8 cellular contexts compared by ENCODE assay signal in the genomic region with DNA sequence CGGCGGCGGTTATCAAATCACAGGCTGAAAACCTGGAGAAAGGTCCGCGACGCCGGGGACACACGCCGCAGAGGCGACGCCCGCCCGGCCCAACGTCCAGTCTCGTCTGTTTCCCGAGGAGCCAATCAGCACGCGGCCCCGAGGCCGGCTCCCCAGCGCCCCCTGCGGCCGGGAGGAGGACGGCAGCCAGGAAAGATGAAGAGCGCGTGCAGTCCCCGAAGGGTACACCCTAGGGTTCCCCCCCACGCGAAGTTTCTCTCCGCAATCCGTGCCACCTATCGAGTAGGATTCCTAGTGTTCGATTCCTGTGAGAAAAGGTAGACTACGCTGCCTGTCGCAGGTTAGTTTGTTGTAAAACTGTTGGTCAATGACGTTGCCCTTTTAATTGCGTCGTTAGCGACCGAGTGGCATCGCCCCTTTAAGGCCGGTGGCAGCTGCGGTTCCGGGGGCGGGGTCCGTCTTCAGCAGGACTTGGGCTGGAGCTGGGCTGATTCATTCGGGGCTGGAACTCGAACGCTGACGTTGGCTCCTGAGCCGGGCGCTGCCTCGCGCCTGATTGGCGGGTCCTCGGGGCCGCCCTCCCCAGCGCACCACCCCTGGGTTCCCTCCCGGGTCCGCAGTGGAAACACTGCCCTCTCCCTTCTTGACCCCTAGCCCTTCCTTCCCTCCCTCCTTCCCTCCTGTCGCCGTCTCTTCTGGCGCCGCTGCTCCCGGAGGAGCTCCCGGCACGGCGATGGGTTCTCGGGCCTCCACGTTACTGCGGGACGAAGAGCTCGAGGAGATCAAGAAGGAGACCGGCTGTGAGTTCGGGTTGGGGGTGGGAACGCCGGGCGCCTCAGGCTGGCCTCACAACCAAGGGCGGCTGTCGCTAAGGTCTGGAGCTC. TPM values are rescaled to one million over a fixed set of nuclear protein-coding genes. Genes with fewer than 3 reads are reported as not detected.
DNase-seq lines count a peak whose midpoint lies in the region; ATAC-seq and TF ChIP-seq lines count a peak whose summit lies in the region.

A gene (plus strand): TSS at position 619 of the 884 bp plus-strand sequence. CDS start 115 bp downstream, at position 734.
A gene with protein sequence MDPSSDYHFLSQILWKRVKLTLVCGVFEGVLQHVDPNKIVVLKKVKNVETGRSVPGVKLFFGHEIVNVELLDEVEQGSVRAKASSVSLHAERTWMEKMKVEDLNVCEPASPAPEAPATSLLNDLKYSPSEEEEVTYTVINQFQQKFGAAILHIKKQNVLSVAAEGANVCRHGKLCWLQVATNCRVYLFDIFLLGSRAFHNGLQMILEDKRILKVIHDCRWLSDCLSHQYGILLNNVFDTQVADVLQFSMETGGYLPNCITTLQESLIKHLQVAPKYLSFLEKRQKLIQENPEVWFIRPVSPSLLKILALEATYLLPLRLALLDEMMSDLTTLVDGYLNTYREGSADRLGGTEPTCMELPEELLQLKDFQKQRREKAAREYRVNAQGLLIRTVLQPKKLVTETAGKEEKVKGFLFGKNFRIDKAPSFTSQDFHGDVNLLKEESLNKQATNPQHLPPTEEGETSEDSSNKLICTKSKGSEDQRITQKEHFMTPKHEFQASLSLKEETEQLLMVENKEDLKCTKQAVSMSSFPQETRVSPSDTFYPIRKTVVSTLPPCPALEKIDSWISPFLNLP (minus strand): TSS at position 108 of the 884 bp plus-strand sequence. CDS start 4,182 bp downstream, outside the sequence.

- TF ChIP-seq CTCF in BJ (IDR thresholded peaks at IDR 0.05; ENCODE audit: insufficient read depth, low read depth, low read length), result peak; percentile 99
- peak; percentile 90 for TF ChIP-seq CTCF in choroid plexus epithelial cell (conservative IDR thresholded peaks at IDR 0.05; ENCODE audit: low read depth, low read length)
- TF ChIP-seq CTCF in kidney epithelial cell (IDR thresholded peaks at IDR 0.05; ENCODE audit: insufficient read depth, low read length, poor library complexity, severe bottlenecking), result peak; percentile 93

- CTCF ChIA-PET in BJ (lab: Yijun Ruan, JAX), result interaction anchor here (0.6 to 1.9 kb wide), 17 partner anchors 9 to 1875 kb away, joined by 3 to 10 read pairs (median 4); a partner anchor contains a TSS

- no peaks in the 10 kb centered on the region for H3K27me3 ChIP-seq in BJ (ENCODE audit: control insufficient read depth, insufficient read depth, low read length)
- no peaks in the 10 kb centered on the region for H3K27me3 ChIP-seq in kidney epithelial cell (ENCODE audit: control insufficient read depth, insufficient read depth, low read length)

- H3K4me3 ChIP-seq in BJ (ENCODE audit: low read depth, low read length), result peak within 1 kb of the TSS; percentile 90
- H3K4me3 ChIP-seq in choroid plexus epithelial cell (ENCODE audit: low read depth, low read length), result peak within 1 kb of the TSS; percentile 99
- peak within 1 kb of the TSS; percentile 87 for H3K4me3 ChIP-seq in kidney epithelial cell (ENCODE audit: low read depth, low read length)

- H3K36me3 ChIP-seq in BJ (ENCODE audit: control insufficient read depth, insufficient read depth, low read length), result no peaks in the 10 kb centered on the region
- no peaks in the 10 kb centered on the region for H3K36me3 ChIP-seq in kidney epithelial cell (ENCODE audit: control insufficient read depth, insufficient read depth, low read length)

- DNase-seq in BJ (ENCODE audit: low read depth) (peak; percentile 84), GM19238 (ENCODE audit: insufficient read length, low spot score) (peak; percentile 95), NCI-H510A (lab: John Stamatoyannopoulos, UW) (peak; percentile 92), choroid plexus epithelial cell (ENCODE audit: low read depth) (peak; percentile 99), kidney epithelial cell (ENCODE audit: low read depth) (peak; percentile 94)
- DNase-seq in activated CD4-positive, alpha-beta T cell treated with anti-CD3 and anti-CD28 coated beads for 24 hours (ENCODE audit: low read depth in 2 of 2), result peak; percentile 97
- peak; percentile 99 for DNase-seq in stimulated activated CD4-positive, alpha-beta T cell treated with anti-CD3 and anti-CD28 coated beads, Interleukin-15, amount 100 ng/mL, for 24 hours

- ATAC-seq in HG03439 (IDR thresholded peaks at IDR 0.05; ENCODE audit: unreplicated experiment), result peak; percentile 92

- POLR2A ChIA-PET in BJ (lab: Charles Lee), result interaction anchor here (0.6 to 0.9 kb wide), 2 partner anchors 245 to 262 kb away, joined by 3 to 20 read pairs; no protein-coding TSS in a partner anchor

RNA-seq across cellular contexts. Expression of the first gene that starts in this region (rescaled TPM):
- 59.9 and 67.2 TPM in 2 replicates for polyA plus RNA-seq in BJ (2011; rRNA removed)
- 66.4 and 70.5 TPM in 2 replicates for polyA minus RNA-seq in BJ (2011; rRNA and poly(A)+ RNA removed)
- total RNA-seq in kidney epithelial cell, result 127 and 156 TPM in 2 replicates

RNA-seq across cellular contexts. Expression of the second gene that starts in this region (rescaled TPM):
- not detected in 2 replicates for polyA plus RNA-seq in BJ (2011; rRNA removed)
- not detected in 2 replicates for polyA minus RNA-seq in BJ (2011; rRNA and poly(A)+ RNA removed)
- total RNA-seq in kidney epithelial cell, result 0.17 TPM in 1 of 2 replicates, not detected in the other

Comparison
In these comparisons a context has a peak if more than half of its experiments do, and no peak if none do; other contexts are left out.
1. Peak in every context shown above with its lines: DNase-seq, ATAC-seq and H3K4me3 ChIP-seq.